In the genomic region with DNA sequence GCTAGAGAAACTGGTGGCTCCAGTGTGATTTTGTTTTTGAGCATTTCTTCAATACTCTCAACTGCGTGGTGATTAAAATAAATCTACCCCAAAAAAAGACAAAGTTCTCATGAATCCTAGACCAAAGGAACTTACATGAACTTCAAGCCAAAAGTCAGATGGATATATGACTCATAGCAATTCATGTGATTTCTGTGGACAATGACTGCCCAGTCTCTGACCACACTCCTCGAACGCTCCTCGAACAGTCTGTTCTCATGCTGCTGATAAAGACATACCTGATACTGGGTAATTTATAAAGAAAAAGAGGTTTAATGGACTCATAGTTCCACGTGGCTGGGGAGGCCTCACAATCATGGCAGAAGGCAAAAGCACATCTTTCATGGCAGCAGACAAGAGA, we compare ENCODE assay signal across 24 cellular contexts.
DNase-seq lines count a peak whose midpoint lies in the region; TF ChIP-seq lines count a peak whose summit lies in the region.
"Had no signal": no experiment of that assay in that cellular context is flagged by ENCODE, and none has a peak within 500 bp of the region (broad histone marks: within the 10 kb centered on the region; RNA-seq: fewer than 3 reads in every experiment).

No MANE protein-coding gene starts in this region.

- DNase-seq in CD1c-positive myeloid dendritic cell (ENCODE audit: extremely low spot score): peak; percentile 64
- DNase-seq in amniotic epithelial cell (ENCODE audit: low read depth): peak; percentile 89
- peak; percentile 77 for DNase-seq in fibroblast of pulmonary artery (ENCODE audit: low read depth)
- DNase-seq in non-pigmented ciliary epithelial cell (ENCODE audit: low read depth): peak; percentile 17
- no peak for DNase-seq in middle frontal gyrus (ENCODE audit: extremely low spot score, low spot score)
- no peak for DNase-seq in NCI-H69 (lab: John Stamatoyannopoulos, UW)
- no peak for DNase-seq in NCI-H187 (lab: John Stamatoyannopoulos, UW)
- no peak for DNase-seq in activated CD8-positive, alpha-beta memory T cell treated with anti-CD3 and anti-CD28 coated beads, Interleukin-2, amount 50 U/mL, for 4 hours
- DNase-seq: activated CD4-positive, alpha-beta T cell treated with anti-CD3 and anti-CD28 coated beads, Interleukin-2, amount 10 ng/mL, durations not matched to agents 24 days and 14 days; activated naive CD4-positive, alpha-beta T cell treated with Interleukin-2 at 50 U/mL for 16 hours; activated T-cell treated with anti-CD3 and anti-CD28 coated beads, Interleukin-2, amount 50 U/mL, for 72 hours; amniotic stem cell; BE2C; Caco-2; DND-41; foreskin fibroblast; NCI-H1694; NCI-H526; psoas muscle; SK-N-SH; stimulated activated CD8-positive, alpha-beta memory T cell treated with anti-CD3 and anti-CD28 coated beads, Interleukin-4, amount 100 ng/mL, for 48 hours; T-helper 2 cell; WERI-Rb-1 had no signal

- no peak overlapping the region for H3K4me3 ChIP-seq in fibroblast of pulmonary artery (replicated peaks; ENCODE audit: low read depth, low read length)
- H3K4me3 ChIP-seq: K562, psoas muscle had no signal

- TF ChIP-seq CTCF in fibroblast of pulmonary artery (IDR thresholded peaks at IDR 0.05; ENCODE audit: low read length, missing control alignments): no peak

Comparison
In these comparisons a context has a peak if more than half of its experiments do, and no peak if none do; other contexts are left out.
1. DNase-seq: peak in CD1c-positive myeloid dendritic cell (single experiment), amniotic epithelial cell (single experiment), fibroblast of pulmonary artery (single experiment) and non-pigmented ciliary epithelial cell (single experiment); none in middle frontal gyrus (single experiment), NCI-H69 (single experiment), NCI-H187 (0 of 2) and activated CD8-positive, alpha-beta memory T cell treated with anti-CD3 and anti-CD28 coated beads, Interleukin-2, amount 50 U/mL, for 4 hours (single experiment).